In genomic region chr1:145215061-145215460, GRCh38 we compare ENCODE assay signal across 8 cellular contexts. TPM values are rescaled to one million over a fixed set of nuclear protein-coding genes. Genes with fewer than 3 reads are reported as not detected.
DNase-seq lines count a peak whose midpoint lies in the region; ATAC-seq, FAIRE-seq and TF ChIP-seq lines count a peak whose summit lies in the region.
"Not testable (repeated sequence)": the region's sequence is repeated elsewhere in the genome, so short reads cannot be mapped to it uniquely, and the experiment has no call there.

No MANE protein-coding gene starts in this region.

- not testable (repeated sequence) for H3K27ac Mint-ChIP-seq in T-helper 17 cell

- H3K27me3 ChIP-seq in bronchial epithelial cell (ENCODE audit: control insufficient read depth, insufficient read depth, low read length); neuron (ENCODE audit: insufficient read depth, low read length); uterus: not testable (repeated sequence)

- H2AFZ ChIP-seq in neuron (ENCODE audit: low read depth, low read length) = not testable (repeated sequence)

- H3K27ac ChIP-seq in uterus = peak overlapping the region; percentile 43 to 64

- H3K36me3 Mint-ChIP-seq in T-helper 17 cell (ENCODE audit: low read depth) = not testable (repeated sequence)

- DNase-seq in GM12865 (ENCODE audit: low read depth); bronchial epithelial cell (ENCODE audit: low read depth): not testable (repeated sequence)
- DNase-seq in T-helper 17 cell = peak; percentile 37 to 53 (median 41)
- DNase-seq in activated T-cell treated with anti-CD3 and anti-CD28 coated beads, Interleukin-2, amount 50 U/mL, for 1 hour = peak; percentile 74
- peak; percentile 75 for DNase-seq in left ventricle myocardium superior
- peak; percentile 41 to 45 for DNase-seq in stimulated activated CD4-positive, alpha-beta T cell treated with anti-CD3 and anti-CD28 coated beads, Interleukin-4, amount 100 ng/mL, for 48 hours (ENCODE audit: low read depth in 2 of 2)
- DNase-seq in uterus = peak; percentile 23 to 53

- H3K27me3 Mint-ChIP-seq in T-helper 17 cell = not testable (repeated sequence)

- H3K9me3 ChIP-seq in T-helper 17 cell (ENCODE audit: control insufficient read depth, low read length, poor library complexity, severe bottlenecking); neuron (ENCODE audit: low read length); uterus: not testable (repeated sequence)

- FAIRE-seq in bronchial epithelial cell (lab: Jason Lieb, UNC) = not testable (repeated sequence)

- H3K4me3 ChIP-seq in GM12865 (ENCODE audit: low read depth, low read length) = peak overlapping the region; percentile 44
- H3K4me3 ChIP-seq in bronchial epithelial cell (ENCODE audit: low read depth, low read length) = peak overlapping the region; percentile 38
- peak overlapping the region; percentile 38 for H3K4me3 ChIP-seq in neuron (ENCODE audit: low read length)
- peak overlapping the region; percentile 43 to 45 for H3K4me3 ChIP-seq in uterus

- not testable (repeated sequence) for H3K4me1 Mint-ChIP-seq in T-helper 17 cell

- ATAC-seq in T-helper 17 cell, left ventricle myocardium superior: not testable (repeated sequence)

- H3K4me3 Mint-ChIP-seq in T-helper 17 cell = not testable (repeated sequence)

- not testable (repeated sequence) for H3K36me3 ChIP-seq in bronchial epithelial cell (ENCODE audit: control insufficient read depth, insufficient read depth, low read length); neuron (ENCODE audit: insufficient read depth, low read length); uterus

- intact Hi-C loops in left ventricle myocardium superior (cut with micrococcal nuclease); uterus (cut with DNase I; ENCODE audit: low total_unique reads): not testable (repeated sequence)

- not testable (repeated sequence) for H3K4me1 ChIP-seq in neuron (ENCODE audit: insufficient read depth, low read length); uterus

- not testable (repeated sequence) for TF ChIP-seq CTCF in GM12865 (IDR thresholded peaks at IDR 0.05; ENCODE audit: insufficient read depth, low read depth, low read length, missing control alignments); bronchial epithelial cell (IDR thresholded peaks at IDR 0.05; ENCODE audit: insufficient read depth, low read length, severe bottlenecking); uterus (IDR thresholded peaks at IDR 0.05)

- TF ChIP-seq POLR2A in uterus (IDR thresholded peaks at IDR 0.05) = not testable (repeated sequence)

RNA-seq across cellular contexts. Expression of gene PPIAL4D, which starts 26.9 kb away (rescaled TPM):
- total RNA-seq in T-helper 17 cell = not detected
- not detected in 2 replicates for total RNA-seq in bronchial epithelial cell
- not detected for total RNA-seq in left ventricle myocardium superior
- not detected for total RNA-seq in uterus
